ENCODE assay signal across 13 cellular contexts in genomic region chr17:79048826-79049755, GRCh38. TPM values are rescaled to one million over a fixed set of nuclear protein-coding genes. Genes with fewer than 3 reads are reported as not detected.
"Had no signal": no experiment of that assay in that cellular context is flagged by ENCODE, and none has a peak within 500 bp of the region (broad histone marks: within the 10 kb centered on the region; RNA-seq: fewer than 3 reads in every experiment).

No MANE protein-coding gene starts in this region.

- ATAC-seq: activated T-cell treated with anti-CD3 and anti-CD28 coated beads, Interleukin-2, amount 50 U/mL, for 72 hours; psoas muscle had no signal

- H3K9me3 ChIP-seq: psoas muscle, thoracic aorta, uterus had no signal

- H3K4me1 ChIP-seq: uterus had no signal

- H3K4me3 ChIP-seq: psoas muscle, thoracic aorta, uterus had no signal

- H3K27ac ChIP-seq: psoas muscle, thoracic aorta, uterus had no signal

- DNase-seq: activated CD4-positive, alpha-beta memory T cell treated with anti-CD3 and anti-CD28 coated beads, Interleukin-2, amount 10 ng/mL, durations not matched to agents 7 days and 5 days; activated naive CD4-positive, alpha-beta T cell treated with Interleukin-2 at 50 U/mL for 16 hours; activated T-cell treated with anti-CD3 and anti-CD28 coated beads, Interleukin-2, amount 50 U/mL, for 72 hours; caudate nucleus; cortex of kidney; effector CD8-positive, alpha-beta T cell; foreskin melanocyte; midbrain; stimulated activated CD4-positive, alpha-beta T cell treated with anti-CD3 and anti-CD28 coated beads, Interleukin-15, amount 100 ng/mL, for 24 hours; stimulated activated CD4-positive, alpha-beta T cell treated with anti-CD3 and anti-CD28 coated beads, Interleukin-4, amount 100 ng/mL, for 24 hours; uterus had no signal

- H3K27me3 ChIP-seq: uterus had no signal

- H3K36me3 ChIP-seq: uterus had no signal

RNA-seq across cellular contexts. Expression of gene C1QTNF1, which starts 25.1 kb away (rescaled TPM):
- total RNA-seq: activated CD4-positive, alpha-beta memory T cell treated with anti-CD3 and anti-CD28 coated beads, Interleukin-2, amount 10 ng/mL, durations not matched to agents 7 days and 5 days had no signal
